ENCODE assay signal across 1 cellular context in the genomic region with DNA sequence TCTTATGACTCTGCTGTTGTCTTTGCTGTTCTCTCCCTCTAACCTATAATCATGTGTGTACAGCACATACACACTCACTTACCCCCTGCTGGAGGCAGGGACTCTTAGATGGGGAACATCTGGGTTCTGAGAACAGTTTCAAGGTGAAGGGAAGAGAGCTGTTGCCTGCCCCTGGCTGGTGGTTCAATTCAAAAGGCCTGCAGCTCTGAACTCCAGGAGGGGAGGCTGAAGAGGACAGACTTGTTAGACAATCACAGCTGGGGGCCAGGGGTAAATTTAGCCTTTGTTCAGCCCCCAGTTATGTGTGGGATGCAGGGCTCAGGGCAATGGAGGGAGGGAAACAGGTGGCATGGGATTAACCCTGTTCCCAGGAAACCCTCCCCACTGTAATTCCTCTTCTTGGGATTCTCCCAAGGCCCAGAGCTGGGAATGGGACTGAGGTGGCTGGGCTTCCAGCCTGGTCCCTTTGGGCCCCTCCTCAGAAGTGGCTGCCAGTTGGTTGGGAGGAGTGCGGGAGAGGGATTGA.
TF ChIP-seq lines count a peak whose summit lies in the region.

No MANE protein-coding gene starts in this region.

TF ChIP-seq in HEK293, 187 proteins besides CTCF, POLR2A, EP300 and RAD21:
- TF ChIP-seq KLF9 (tag by site-specific recombination; IDR thresholded peaks at IDR 0.05; ENCODE audit: low read depth) (no peak), IKZF3 (tag by site-specific recombination; IDR thresholded peaks at IDR 0.05) (peak; percentile 64; the same call in 1 of the 2 replicates), GLIS1 (tag by site-specific recombination; IDR thresholded peaks at IDR 0.05) (peak; percentile 94), ZFHX2 (tag by site-specific recombination; conservative IDR thresholded peaks at IDR 0.05) (peak; percentile 51), SCRT1 (tag by site-specific recombination; IDR thresholded peaks at IDR 0.05; ENCODE audit: borderline replicate concordance) (0 out of 2 replicates have a peak, but pooled peaks have one; percentile 26), ZFP37 (tag by site-specific recombination; IDR thresholded peaks at IDR 0.05) (no peak), SP7 (tag by site-specific recombination; IDR thresholded peaks at IDR 0.05) (peak; percentile 97), ZIC2 (tag by site-specific recombination; IDR thresholded peaks at IDR 0.05) (peak; percentile 44; the same call in 1 of the 2 replicates), ZNF529 (tag by site-specific recombination; IDR thresholded peaks at IDR 0.05; ENCODE audit: insufficient replicate concordance) (no peak), SCRT2 (tag by site-specific recombination; IDR thresholded peaks at IDR 0.05) (peak; percentile 60)
- TF ChIP-seq, protein P1, sequence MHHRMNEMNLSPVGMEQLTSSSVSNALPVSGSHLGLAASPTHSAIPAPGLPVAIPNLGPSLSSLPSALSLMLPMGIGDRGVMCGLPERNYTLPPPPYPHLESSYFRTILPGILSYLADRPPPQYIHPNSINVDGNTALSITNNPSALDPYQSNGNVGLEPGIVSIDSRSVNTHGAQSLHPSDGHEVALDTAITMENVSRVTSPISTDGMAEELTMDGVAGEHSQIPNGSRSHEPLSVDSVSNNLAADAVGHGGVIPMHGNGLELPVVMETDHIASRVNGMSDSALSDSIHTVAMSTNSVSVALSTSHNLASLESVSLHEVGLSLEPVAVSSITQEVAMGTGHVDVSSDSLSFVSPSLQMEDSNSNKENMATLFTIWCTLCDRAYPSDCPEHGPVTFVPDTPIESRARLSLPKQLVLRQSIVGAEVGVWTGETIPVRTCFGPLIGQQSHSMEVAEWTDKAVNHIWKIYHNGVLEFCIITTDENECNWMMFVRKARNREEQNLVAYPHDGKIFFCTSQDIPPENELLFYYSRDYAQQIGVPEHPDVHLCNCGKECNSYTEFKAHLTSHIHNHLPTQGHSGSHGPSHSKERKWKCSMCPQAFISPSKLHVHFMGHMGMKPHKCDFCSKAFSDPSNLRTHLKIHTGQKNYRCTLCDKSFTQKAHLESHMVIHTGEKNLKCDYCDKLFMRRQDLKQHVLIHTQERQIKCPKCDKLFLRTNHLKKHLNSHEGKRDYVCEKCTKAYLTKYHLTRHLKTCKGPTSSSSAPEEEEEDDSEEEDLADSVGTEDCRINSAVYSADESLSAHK (tag by site-specific recombination; IDR thresholded peaks at IDR 0.05): peak; percentile 95
